ENCODE assay signal across 18 cellular contexts in the genomic region with DNA sequence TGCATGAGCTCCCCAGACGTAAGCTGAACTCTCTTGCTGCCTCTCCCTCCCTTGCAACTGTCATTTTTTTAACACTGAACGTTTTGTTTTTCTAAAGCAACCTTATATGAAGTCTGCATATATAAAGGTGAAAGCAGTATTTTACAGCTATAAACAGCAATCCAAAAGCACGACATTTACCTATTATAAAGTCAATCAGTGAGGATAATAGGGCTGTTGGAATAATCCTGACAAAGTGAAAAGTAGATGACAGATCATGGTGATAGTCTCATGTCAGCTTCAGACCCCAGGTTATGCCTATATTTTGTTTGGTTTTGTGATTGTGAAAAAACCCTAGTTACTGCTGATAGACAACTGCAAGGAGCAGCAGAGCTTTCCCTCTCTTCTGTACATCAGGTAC.
"Had no signal": no experiment of that assay in that cellular context is flagged by ENCODE, and none has a peak within 500 bp of the region (broad histone marks: within the 10 kb centered on the region; RNA-seq: fewer than 3 reads in every experiment).

No MANE protein-coding gene starts in this region.

- H3K36me3 ChIP-seq: SJCRH30 had no signal

- H3K79me2 ChIP-seq: hepatocyte had no signal

- FAIRE-seq: colon had no signal

- H3K27ac ChIP-seq: epithelial cell of prostate, hepatocyte, SJCRH30 had no signal

- H3K4me2 ChIP-seq: hepatocyte had no signal

- H3K9me3 ChIP-seq: left lung, SJCRH30 had no signal

- H3K4me1 Mint-ChIP-seq: endodermal cell, immature natural killer cell had no signal

- H3K4me3 ChIP-seq: hepatocyte, left lung, SJCRH30 had no signal

- H3K4me1 ChIP-seq: SJCRH30 had no signal

- H3K4me3 Mint-ChIP-seq: endodermal cell; immature natural killer cell; stimulated activated naive CD8-positive, alpha-beta T cell treated with anti-CD3 and anti-CD28 coated beads, Interleukin-15, Interleukin-2, amounts not matched to agents 100 ng/mL and 50 ng/mL, for 24 hours had no signal

- DNase-seq: activated gamma-delta T cell treated with Interleukin-2 at 50 U/mL for 16 hours; activated T-cell treated with anti-CD3 and anti-CD28 coated beads, Interleukin-2, amount 50 U/mL, for 1 hour; central memory CD4-positive, alpha-beta T cell; endodermal cell; immature natural killer cell; left lung; midbrain; SJCRH30; stimulated activated CD4-positive, alpha-beta T cell treated with anti-CD3 and anti-CD28 coated beads, Interleukin-12 subunit alpha, Interleukin-12 subunit beta, amount 100 ng/mL, for 4 hours; stimulated activated CD4-positive, alpha-beta T cell treated with anti-CD3 and anti-CD28 coated beads, Interleukin-4, amount 100 ng/mL, for 4 hours; T-helper 1 cell; T-helper 9 cell had no signal

- H3K27me3 ChIP-seq: hepatocyte, left lung, SJCRH30 had no signal

- H3K36me3 Mint-ChIP-seq: activated naive CD4-positive, alpha-beta T cell treated with anti-CD3 and anti-CD28 coated beads, Interleukin-2, amount 50 U/mL, for 72 hours had no signal

- H3K9me3 Mint-ChIP-seq: endodermal cell, immature natural killer cell had no signal

- ATAC-seq: activated naive CD4-positive, alpha-beta T cell treated with anti-CD3 and anti-CD28 coated beads, Interleukin-2, amount 50 U/mL, for 72 hours; left lung had no signal

- H3K27me3 Mint-ChIP-seq: progenitor cell of endocrine pancreas; stimulated activated naive CD8-positive, alpha-beta T cell treated with anti-CD3 and anti-CD28 coated beads, Interleukin-15, Interleukin-2, amounts not matched to agents 100 ng/mL and 50 ng/mL, for 24 hours had no signal

- H3K27ac Mint-ChIP-seq: activated naive CD4-positive, alpha-beta T cell treated with anti-CD3 and anti-CD28 coated beads, Interleukin-2, amount 50 U/mL, for 72 hours; endodermal cell; immature natural killer cell; progenitor cell of endocrine pancreas; stimulated activated naive CD8-positive, alpha-beta T cell treated with anti-CD3 and anti-CD28 coated beads, Interleukin-15, Interleukin-2, amounts not matched to agents 100 ng/mL and 50 ng/mL, for 24 hours had no signal

- H2AFZ ChIP-seq: hepatocyte had no signal
